In the genomic region with DNA sequence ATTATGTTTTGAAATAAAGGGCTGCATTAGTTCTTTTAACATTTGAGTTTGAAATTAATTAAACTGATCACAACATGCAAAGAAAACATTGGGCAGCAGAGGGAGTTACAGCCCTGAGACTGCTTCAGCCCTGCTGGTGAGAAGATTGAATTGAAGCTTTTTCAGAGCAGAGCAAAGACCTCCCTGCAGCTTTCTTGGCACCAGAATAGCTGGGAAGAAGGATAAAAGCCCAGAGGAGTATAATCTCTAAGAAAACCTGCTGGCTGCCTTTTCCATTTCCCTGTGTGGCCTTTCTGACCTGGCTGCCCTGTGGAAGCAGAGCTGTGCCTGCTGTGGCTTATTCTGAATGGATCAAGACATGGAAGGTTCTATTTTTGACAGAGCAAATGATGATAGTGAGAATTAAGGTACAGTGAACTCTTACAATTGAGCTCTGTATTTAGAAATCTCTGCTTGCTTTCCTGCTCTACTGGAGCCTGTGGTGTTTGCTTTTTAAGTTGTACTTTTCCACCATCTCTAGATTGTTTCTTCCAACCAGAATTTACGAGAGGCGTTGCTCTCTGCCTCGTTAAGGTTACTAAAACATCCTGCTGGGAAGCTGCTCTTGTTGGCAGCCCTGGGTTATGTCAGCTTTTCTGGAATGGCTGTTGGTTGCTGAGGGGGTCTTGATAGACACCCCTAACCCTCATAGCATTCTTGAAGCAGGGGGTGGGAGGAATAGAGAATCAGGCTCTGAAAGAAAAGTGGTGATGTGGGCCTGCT, we compare ENCODE assay signal across 8 cellular contexts. TPM values are rescaled to one million over a fixed set of nuclear protein-coding genes. Genes with fewer than 3 reads are reported as not detected.
DNase-seq lines count a peak whose midpoint lies in the region; ATAC-seq, FAIRE-seq and TF ChIP-seq lines count a peak whose summit lies in the region.

No MANE protein-coding gene starts in this region.

- H3K27me3 ChIP-seq in CD4-positive, alpha-beta memory T cell (ENCODE audit: insufficient read depth, low read length), result no peaks in the 10 kb centered on the region
- no peaks in the 10 kb centered on the region for H3K27me3 ChIP-seq in rectal smooth muscle tissue (ENCODE audit: control insufficient read depth, insufficient read depth, low read length)

- H3K27me3 Mint-ChIP-seq in CD4-positive, alpha-beta memory T cell, result no peaks in the 10 kb centered on the region

- H3K4me1 ChIP-seq in CD4-positive, alpha-beta memory T cell (ENCODE audit: insufficient read depth, low read length), result no peaks in the 10 kb centered on the region
- H3K4me1 ChIP-seq in rectal smooth muscle tissue (ENCODE audit: control insufficient read depth, insufficient read depth, low read length), result peaks cover 12% of the 10 kb centered on the region

- H3K36me3 Mint-ChIP-seq in CD4-positive, alpha-beta memory T cell, result peaks cover 47 to 64% of the 10 kb centered on the region in 2 donors

- no peak overlapping the region for H3K27ac ChIP-seq in CD4-positive, alpha-beta memory T cell (ENCODE audit: low read depth, low read length)
- peak overlapping the region; percentile 78 for H3K27ac ChIP-seq in rectal smooth muscle tissue (ENCODE audit: low read depth, low read length)

- FAIRE-seq in H54 (lab: Jason Lieb, UNC), result no peak

- CTCF ChIA-PET in CD4-positive, alpha-beta memory T cell (lab: Charles Lee; ENCODE audit: partially characterized antibody), result interaction anchor here (0.6 to 5.7 kb wide), 5 partner anchors 35 to 491 kb away, joined by 3 to 54 read pairs (median 3); no protein-coding TSS in a partner anchor

- H3K9me3 ChIP-seq in CD4-positive, alpha-beta memory T cell (ENCODE audit: control insufficient read depth in 1 of 2, low read length in 2 of 2), result no peaks in the 10 kb centered on the region

- peaks cover 0 to 13% (median 2%) of the 10 kb centered on the region in 4 donors for H3K4me1 Mint-ChIP-seq in CD4-positive, alpha-beta memory T cell

- no peak overlapping the region for H3K9ac ChIP-seq in rectal smooth muscle tissue (ENCODE audit: low read length)

- no peak overlapping the region for H3K4me3 Mint-ChIP-seq in CD4-positive, alpha-beta memory T cell

- no peak overlapping the region for H3K4me3 ChIP-seq in CD4-positive, alpha-beta memory T cell (ENCODE audit: low read length in 2 of 2)
- no peak overlapping the region for H3K4me3 ChIP-seq in rectal smooth muscle tissue (ENCODE audit: low read length)

- intact Hi-C loops in CD4-positive, alpha-beta memory T cell (cut with micrococcal nuclease), result loop anchor here (1.0 kb wide), 1 partner anchor 258 kb away; no protein-coding TSS in a partner anchor
- intact Hi-C loops in left ventricle myocardium superior (cut with micrococcal nuclease), result no loop called here

- H3K9me3 Mint-ChIP-seq in CD4-positive, alpha-beta memory T cell, result no peaks in the 10 kb centered on the region

- peak; percentile 17 to 39 (median 29) for DNase-seq in CD4-positive, alpha-beta memory T cell
- peak; percentile 44 for DNase-seq in H54 (ENCODE audit: insufficient read length, low spot score)
- peak; percentile 13 to 61 for DNase-seq in NCI-H446 (lab: John Stamatoyannopoulos, UW)
- peak in 49 of 58 donors; percentile 6 to 73 (median 33) for DNase-seq in anterior cingulate cortex (lab: John Stamatoyannopoulos, UW)
- DNase-seq in left ventricle myocardium superior, result no peak

- POLR2A ChIA-PET in CD4-positive, alpha-beta memory T cell (lab: Charles Lee; ENCODE audit: partially characterized antibody), result interaction anchor here (0.6 to 0.7 kb wide), 2 partner anchors 258 to 984 kb away, joined by 3 read pairs; no protein-coding TSS in a partner anchor

- ATAC-seq in left ventricle myocardium superior (peak; percentile 84), GM19351 (IDR thresholded peaks at IDR 0.05; ENCODE audit: unreplicated experiment) (no peak), GM18907 (IDR thresholded peaks at IDR 0.05; ENCODE audit: unreplicated experiment) (no peak)

- peaks cover 38% of the 10 kb centered on the region for H3K36me3 ChIP-seq in CD4-positive, alpha-beta memory T cell (ENCODE audit: insufficient read depth, low read length)
- no peaks in the 10 kb centered on the region for H3K36me3 ChIP-seq in rectal smooth muscle tissue (ENCODE audit: control insufficient read depth, insufficient read depth, low read length)

- TF ChIP-seq POLR2A in H54 (IDR thresholded peaks at IDR 0.05; ENCODE audit: low read depth, low read length), result no peak

- H3K27ac Mint-ChIP-seq in CD4-positive, alpha-beta memory T cell, result peak overlapping the region in 4 of 7 donors; percentile 4 to 58 (median 50)

RNA-seq across cellular contexts. Expression of a gene that starts 9.9 kb away (rescaled TPM):
- 10 to 100 TPM; 63.3 to 69.9 TPM for total RNA-seq in CD4-positive, alpha-beta memory T cell
- polyA plus RNA-seq in CD4-positive, alpha-beta memory T cell, result 100 to 1,000 TPM; 222 to 225 TPM
- 49.2 TPM for total RNA-seq in left ventricle myocardium superior
